In genomic region chr7:51067757-51068156, GRCh38 we compare ENCODE assay signal across 8 cellular contexts.
DNase-seq lines count a peak whose midpoint lies in the region; ATAC-seq and TF ChIP-seq lines count a peak whose summit lies in the region.

No MANE protein-coding gene starts in this region.

- H3K4me1 ChIP-seq in HCT116 (ENCODE audit: control insufficient read depth in 1 of 2, insufficient read depth in 2 of 2, low read length in 2 of 2) (peaks cover 0 to 2% of the 10 kb centered on the region in 2 experiments; a peak in 1 of 4 replicates), neural progenitor cell (no peaks in the 10 kb centered on the region), upper lobe of right lung (peaks cover 20% of the 10 kb centered on the region)

- TF ChIP-seq RAD21 in HCT116 (IDR thresholded peaks at IDR 0.05; ENCODE audit: low read depth): peak; percentile 69

- H2AFZ ChIP-seq in HCT116 (ENCODE audit: low read depth, low read length, poor library complexity, severe bottlenecking): no peak overlapping the region
- peak overlapping the region; percentile 7 for H2AFZ ChIP-seq in neural progenitor cell (replicated peaks)

- H4K20me1 ChIP-seq in HCT116 (ENCODE audit: insufficient read depth) (no peaks in the 10 kb centered on the region), neural progenitor cell (ENCODE audit: low read depth) (no peaks in the 10 kb centered on the region)

- DNase-seq in D341Med (ENCODE audit: low spot score) (peak; percentile 61), HCT116 (ENCODE audit: low read depth, low spot score) (peak; percentile 35), NCI-H2227 (lab: John Stamatoyannopoulos, UW; ENCODE audit: unreplicated experiment) (peak; percentile 29), fibroblast of mammary gland (ENCODE audit: low read depth) (peak; percentile 77), neural progenitor cell (ENCODE audit: low spot score) (peak; percentile 83), upper lobe of right lung (no peak), cortex of kidney (lab: John Stamatoyannopoulos, UW) (no peak)
- DNase-seq in activated CD8-positive, alpha-beta memory T cell treated with anti-CD3 and anti-CD28 coated beads, Interleukin-2, amount 10 ng/mL, durations not matched to agents 7 days and 5 days: peak; percentile 62

- no peak overlapping the region for H3K4me3 Mint-ChIP-seq in activated CD8-positive, alpha-beta memory T cell treated with anti-CD3 and anti-CD28 coated beads, Interleukin-2, amount 10 ng/mL, durations not matched to agents 7 days and 5 days
- no peak overlapping the region for H3K4me3 Mint-ChIP-seq in neural progenitor cell

- H3K27me3 ChIP-seq in HCT116 (ENCODE audit: insufficient read depth, low read length): no peaks in the 10 kb centered on the region
- no peaks in the 10 kb centered on the region for H3K27me3 ChIP-seq in neural progenitor cell
- no peaks in the 10 kb centered on the region for H3K27me3 ChIP-seq in upper lobe of right lung

- no peak overlapping the region for H3K27ac Mint-ChIP-seq in activated CD8-positive, alpha-beta memory T cell treated with anti-CD3 and anti-CD28 coated beads, Interleukin-2, amount 10 ng/mL, durations not matched to agents 7 days and 5 days
- H3K27ac Mint-ChIP-seq in neural progenitor cell: no peak overlapping the region

- POLR2A ChIA-PET in HCT116 (lab: Charles Lee): no interaction called here

- RAD21 ChIA-PET in HCT116 (lab: Charles Lee; ENCODE audit: low non-redundant PET in 1 of 2, low total read pairs in 2 of 2, uncharacterized antibody in 2 of 2, unreplicated experiment in 2 of 2): no interaction called here

- ATAC-seq in HCT116: peak; percentile 83
- ATAC-seq in activated CD8-positive, alpha-beta memory T cell treated with anti-CD3 and anti-CD28 coated beads, Interleukin-2, amount 10 ng/mL, durations not matched to agents 7 days and 5 days: peak; percentile 30
- peak; percentile 55 for ATAC-seq in upper lobe of right lung

- H3F3A ChIP-seq in neural progenitor cell (ENCODE audit: low read depth): no peaks in the 10 kb centered on the region

- H3K9me2 ChIP-seq in HCT116 (ENCODE audit: insufficient read depth): no peaks in the 10 kb centered on the region

- H3K36me3 Mint-ChIP-seq in activated CD8-positive, alpha-beta memory T cell treated with anti-CD3 and anti-CD28 coated beads, Interleukin-2, amount 10 ng/mL, durations not matched to agents 7 days and 5 days: no peaks in the 10 kb centered on the region
- no peaks in the 10 kb centered on the region for H3K36me3 Mint-ChIP-seq in neural progenitor cell

- peaks cover 6% of the 10 kb centered on the region for H3K27me3 Mint-ChIP-seq in activated CD8-positive, alpha-beta memory T cell treated with anti-CD3 and anti-CD28 coated beads, Interleukin-2, amount 10 ng/mL, durations not matched to agents 7 days and 5 days
- no peaks in the 10 kb centered on the region for H3K27me3 Mint-ChIP-seq in neural progenitor cell (ENCODE audit: insufficient read depth, low read depth)

- no TSS peak for BruUV-seq in HCT116 (replicated peaks; lab: Mats Ljungman, UMichigan)

- intact Hi-C loops in HCT116 (cut with micrococcal nuclease) (loop anchor here (1.0 to 5.0 kb wide), 3 partner anchors 275 to 599 kb away; no protein-coding TSS in a partner anchor), upper lobe of right lung (cut with DNase I) (no loop called here)

- no peak for TF ChIP-seq POLR2A in HCT116 (IDR thresholded peaks at IDR 0.05; ENCODE audit: borderline replicate concordance, extremely low read depth, insufficient read depth, insufficient read length)

- H3K4me2 ChIP-seq in HCT116 (ENCODE audit: low read length) (no peak overlapping the region), neural progenitor cell (no peak overlapping the region)

- TF ChIP-seq CTCF in HCT116 (IDR thresholded peaks at IDR 0.05 in 2 of 3, conservative IDR thresholded peaks at IDR 0.05 in 1 of 3; ENCODE audit: borderline replicate concordance in 1 of 3, insufficient read depth in 1 of 3, low read depth in 2 of 3, low read length in 2 of 3) (peak; percentile 49 to 85 (median 77); a peak in 5 of 6 replicates), fibroblast of mammary gland (conservative IDR thresholded peaks at IDR 0.05; ENCODE audit: control insufficient read depth, insufficient read depth, low read depth, low read length) (peak; percentile 80), neural progenitor cell (IDR thresholded peaks at IDR 0.05) (peak; percentile 93), upper lobe of right lung (IDR thresholded peaks at IDR 0.05) (peak; percentile 73)

- H3K9ac ChIP-seq in HCT116 (ENCODE audit: low read length) (no peak overlapping the region), neural progenitor cell (no peak overlapping the region)

- H3K4me3 ChIP-seq in HCT116 (replicated peaks in 1 of 2; ENCODE audit: low read depth in 1 of 2, low read length in 2 of 2): no peak overlapping the region
- no peak overlapping the region for H3K4me3 ChIP-seq in fibroblast of mammary gland (ENCODE audit: control insufficient read depth, low read depth, low read length)
- H3K4me3 ChIP-seq in neural progenitor cell: no peak overlapping the region
- no peak overlapping the region for H3K4me3 ChIP-seq in upper lobe of right lung

- no peaks in the 10 kb centered on the region for H3K9me3 ChIP-seq in HCT116 (ENCODE audit: control insufficient read depth in 1 of 2, insufficient read depth in 1 of 2, low read depth in 1 of 2, low read length in 2 of 2)
- H3K9me3 ChIP-seq in neural progenitor cell (ENCODE audit: low read depth): no peaks in the 10 kb centered on the region
- no peaks in the 10 kb centered on the region for H3K9me3 ChIP-seq in upper lobe of right lung

- H3K36me3 ChIP-seq in HCT116 (ENCODE audit: control insufficient read depth in 1 of 2, insufficient read depth in 2 of 2, low read length in 2 of 2): no peaks in the 10 kb centered on the region
- no peaks in the 10 kb centered on the region for H3K36me3 ChIP-seq in neural progenitor cell
- H3K36me3 ChIP-seq in upper lobe of right lung: no peaks in the 10 kb centered on the region

- H3K27ac ChIP-seq in HCT116 (ENCODE audit: low read depth, low read length) (no peak overlapping the region), neural progenitor cell (no peak overlapping the region), upper lobe of right lung (no peak overlapping the region)

- CTCF ChIA-PET in HCT116 (lab: Charles Lee): interaction anchor here (1.8 kb wide), 1 partner anchor 93 kb away, joined by 6 read pairs; no protein-coding TSS in a partner anchor
- CTCF ChIA-PET in activated CD8-positive, alpha-beta memory T cell treated with anti-CD3 and anti-CD28 coated beads, Interleukin-2, amount 10 ng/mL, durations not matched to agents 7 days and 5 days (lab: Charles Lee): interaction anchor here (1.0 to 1.8 kb wide), 4 partner anchors 15 to 600 kb away, joined by 3 to 6 read pairs (median 4); no protein-coding TSS in a partner anchor

- H3K9me3 Mint-ChIP-seq in activated CD8-positive, alpha-beta memory T cell treated with anti-CD3 and anti-CD28 coated beads, Interleukin-2, amount 10 ng/mL, durations not matched to agents 7 days and 5 days (ENCODE audit: low read depth): no peaks in the 10 kb centered on the region
- peaks cover 6% of the 10 kb centered on the region for H3K9me3 Mint-ChIP-seq in neural progenitor cell

- H3K4me1 Mint-ChIP-seq in activated CD8-positive, alpha-beta memory T cell treated with anti-CD3 and anti-CD28 coated beads, Interleukin-2, amount 10 ng/mL, durations not matched to agents 7 days and 5 days: no peaks in the 10 kb centered on the region
- H3K4me1 Mint-ChIP-seq in neural progenitor cell: peaks cover 2% of the 10 kb centered on the region

- H3K79me2 ChIP-seq in HCT116 (ENCODE audit: insufficient read depth, low read length) (no peaks in the 10 kb centered on the region), neural progenitor cell (ENCODE audit: low read depth) (no peaks in the 10 kb centered on the region)

TF ChIP-seq in HCT116, 20 proteins besides CTCF, POLR2A, EP300 and RAD21:
- no peak for TF ChIP-seq ATF3 (IDR thresholded peaks at IDR 0.05)
- TF ChIP-seq ELF1 (IDR thresholded peaks at IDR 0.05; ENCODE audit: borderline replicate concordance, low read depth): no peak
- TF ChIP-seq JUND (IDR thresholded peaks at IDR 0.05): no peak
- TF ChIP-seq SRF (IDR thresholded peaks at IDR 0.05; ENCODE audit: low read depth): no peak
- no peak for TF ChIP-seq POLR2AphosphoS5 (IDR thresholded peaks at IDR 0.05; ENCODE audit: low read depth, low read length)
- no peak for TF ChIP-seq EZH2 (IDR thresholded peaks at IDR 0.05)
- no peak for TF ChIP-seq ZNF274 (IDR thresholded peaks at IDR 0.05; ENCODE audit: low read depth, low read length)
- TF ChIP-seq YY1 (IDR thresholded peaks at IDR 0.05; ENCODE audit: extremely low read depth, insufficient replicate concordance, low read depth, low read length): no peak

Comparison
In these comparisons a context has a peak if more than half of its experiments do, and no peak if none do; other contexts are left out.
1. DNase-seq: peak in D341Med (single experiment), HCT116 (single experiment), NCI-H2227 (single experiment), activated CD8-positive, alpha-beta memory T cell treated with anti-CD3 and anti-CD28 coated beads, Interleukin-2, amount 10 ng/mL, durations not matched to agents 7 days and 5 days (single experiment), fibroblast of mammary gland (single experiment) and neural progenitor cell (single experiment); none in upper lobe of right lung (single experiment) and cortex of kidney (single experiment).
2. ATAC-seq: peak in every context shown above with its lines; median percentile 83 in HCT116; 55 in upper lobe of right lung; 30 in activated CD8-positive, alpha-beta memory T cell treated with anti-CD3 and anti-CD28 coated beads, Interleukin-2, amount 10 ng/mL, durations not matched to agents 7 days and 5 days.
3. Peak in every context shown above with its lines, with median percentiles within 50 percentile points of each other: CTCF ChIP-seq.